ENCODE assay signal across 8 cellular contexts in genomic region chr12:131222271-131223139, GRCh38.
DNase-seq lines count a peak whose midpoint lies in the region; ATAC-seq and TF ChIP-seq lines count a peak whose summit lies in the region.

No MANE protein-coding gene starts in this region.

- no peaks in the 10 kb centered on the region for H3K27me3 ChIP-seq in BLaER1
- H3K27me3 ChIP-seq in foreskin keratinocyte: no peaks in the 10 kb centered on the region
- H3K27me3 ChIP-seq in psoas muscle (ENCODE audit: insufficient read depth in 3 of 3, low read length in 2 of 3): peaks cover 0 to 19% (median 4%) of the 10 kb centered on the region in 3 donors

- H3K4me3 ChIP-seq in BLaER1 (peak overlapping the region; percentile 70), psoas muscle (no peak overlapping the region)

- H3K4me3 Mint-ChIP-seq in chondrocyte (ENCODE audit: unreplicated experiment): no peak overlapping the region

- peaks cover 8% of the 10 kb centered on the region for H3K4me1 Mint-ChIP-seq in chondrocyte (ENCODE audit: low read depth)

- intact Hi-C loops in psoas muscle (cut with DNase I): no loop called here

- 33 to 35% (median 33%) methylated on average over 22 to 24 of the region's 24 CpGs for WGBS in psoas muscle, 3 donors

- H3K36me3 ChIP-seq in BLaER1 (no peaks in the 10 kb centered on the region), psoas muscle (ENCODE audit: insufficient read depth in 1 of 2, low read depth in 1 of 2) (no peaks in the 10 kb centered on the region)

- H3K4me2 ChIP-seq in BLaER1: peak overlapping the region; percentile 99

- TF ChIP-seq CTCF in chondrocyte (IDR thresholded peaks at IDR 0.05): no peak
- TF ChIP-seq CTCF in foreskin keratinocyte (conservative IDR thresholded peaks at IDR 0.05): no peak
- TF ChIP-seq CTCF in psoas muscle (IDR thresholded peaks at IDR 0.05): no peak

- no peaks in the 10 kb centered on the region for H4K20me1 ChIP-seq in BLaER1

- H3K27ac ChIP-seq in BLaER1: peak overlapping the region; percentile 98
- no peak overlapping the region for H3K27ac ChIP-seq in foreskin keratinocyte
- no peak overlapping the region for H3K27ac ChIP-seq in psoas muscle

- H3K9me3 ChIP-seq in BLaER1 (no peaks in the 10 kb centered on the region; the same call in 1 of the 2 replicates), psoas muscle (no peaks in the 10 kb centered on the region)

- ATAC-seq in GM19025 (IDR thresholded peaks at IDR 0.05; ENCODE audit: low read depth, unreplicated experiment): peak; percentile 46
- ATAC-seq in HG03159 (IDR thresholded peaks at IDR 0.05; ENCODE audit: unreplicated experiment): peak; percentile 50
- no peak for ATAC-seq in foreskin keratinocyte
- no peak for ATAC-seq in psoas muscle

- H3K9me3 Mint-ChIP-seq in chondrocyte (ENCODE audit: low read depth): no peaks in the 10 kb centered on the region

- DNase-seq in chondrocyte (ENCODE audit: low spot score) (peak; percentile 69), foreskin keratinocyte (no peak), psoas muscle (no peak), hypothalamus (lab: John Stamatoyannopoulos, UW) (no peak), GF-D8 (lab: John Stamatoyannopoulos, UW) (no peak)

- H3K27ac Mint-ChIP-seq in chondrocyte (ENCODE audit: unreplicated experiment): peak overlapping the region; percentile 72

- peak overlapping the region; percentile 89 for H3K9ac ChIP-seq in BLaER1

- no peaks in the 10 kb centered on the region for H3K36me3 Mint-ChIP-seq in chondrocyte (ENCODE audit: low read depth)

- H3K4me1 ChIP-seq in BLaER1 (peaks cover 76% of the 10 kb centered on the region), foreskin keratinocyte (no peaks in the 10 kb centered on the region), psoas muscle (no peaks in the 10 kb centered on the region)

- H3K27me3 Mint-ChIP-seq in chondrocyte (ENCODE audit: low read depth): peaks cover 10% of the 10 kb centered on the region

Comparison
In these comparisons a context has a peak if more than half of its experiments do, and no peak if none do; other contexts are left out.
1. ATAC-seq: peak in GM19025 (single experiment) and HG03159 (single experiment); none in foreskin keratinocyte (single experiment) and psoas muscle (0 of 4).